In genomic region chr4:7987148-7987989, GRCh38 we compare ENCODE assay signal across 8 cellular contexts. TPM values are rescaled to one million over a fixed set of nuclear protein-coding genes. Genes with fewer than 3 reads are reported as not detected.
DNase-seq lines count a peak whose midpoint lies in the region; ATAC-seq lines count a peak whose summit lies in the region.

No MANE protein-coding gene starts in this region.

- DNase-seq in NCI-H1417 (lab: John Stamatoyannopoulos, UW) (peak; percentile 56 to 85 (median 84)), NCI-H1417 treated with DMSO at 0.1 percent for 48 hours (lab: John Stamatoyannopoulos, UW) (no peak), NCI-H2196 (lab: John Stamatoyannopoulos, UW; ENCODE audit: unreplicated experiment) (peak; percentile 82), cerebellum (ENCODE audit: low spot score) (peak; percentile 80), left kidney (ENCODE audit: low read depth, low spot score) (peak; percentile 88)
- peak; percentile 60 for DNase-seq in activated CD4-positive, alpha-beta T cell treated with anti-CD3 and anti-CD28 coated beads for 1 hour
- peak; percentile 42 to 64 (median 54) for DNase-seq in stimulated activated CD4-positive, alpha-beta T cell treated with anti-CD3 and anti-CD28 coated beads, TNF-alpha, amount 100 ng/mL, for 1 hour (ENCODE audit: low read depth in 3 of 3, low spot score in 1 of 3)

- peak; percentile 73 for ATAC-seq in HG02678 (IDR thresholded peaks at IDR 0.05; ENCODE audit: unreplicated experiment)

RNA-seq across cellular contexts. Expression of gene AFAP1, which starts 47.7 kb away (rescaled TPM):
- total RNA-seq in cerebellum, result 74.6 TPM
